Comparison of ENCODE assay signal across 11 cellular contexts in the genomic region with DNA sequence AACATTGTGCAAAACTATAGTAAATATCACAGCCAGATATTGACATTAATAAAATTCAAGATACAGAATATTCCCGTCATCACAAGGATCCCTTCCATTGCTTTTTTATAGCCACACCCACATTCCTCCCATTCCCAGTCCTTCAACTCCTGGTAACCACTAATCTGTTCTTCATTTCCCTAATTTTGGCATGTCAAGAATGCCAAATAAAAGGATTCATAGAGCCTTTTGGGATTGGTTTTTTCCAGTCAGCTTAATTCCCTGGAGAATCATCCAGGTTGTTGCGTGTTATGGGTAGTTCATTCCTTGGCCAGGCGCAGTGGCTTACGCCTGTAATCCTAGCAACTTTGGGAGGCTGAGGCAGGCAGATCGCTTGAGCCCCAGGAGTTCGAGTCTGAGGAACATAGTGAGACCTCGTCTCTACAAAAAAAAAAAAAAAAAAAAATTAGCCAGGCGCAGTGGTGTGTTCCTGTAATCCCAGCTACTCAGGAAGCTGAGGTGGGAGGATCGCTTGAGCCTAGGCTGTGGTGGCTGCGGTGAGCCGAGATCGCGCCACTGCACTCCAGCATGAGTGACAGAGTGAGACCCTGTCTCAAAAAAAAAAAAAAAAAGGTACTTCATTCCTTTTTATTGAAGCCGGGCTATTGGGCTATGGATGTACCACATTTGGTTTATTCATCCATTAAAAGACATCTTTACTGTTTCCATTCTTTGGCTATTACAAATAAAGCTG. TPM values are rescaled to one million over a fixed set of nuclear protein-coding genes. Genes with fewer than 3 reads are reported as not detected.
DNase-seq lines count a peak whose midpoint lies in the region; ATAC-seq and TF ChIP-seq lines count a peak whose summit lies in the region.
"Had no signal": no experiment of that assay in that cellular context is flagged by ENCODE, and none has a peak within 500 bp of the region (broad histone marks: within the 10 kb centered on the region; RNA-seq: fewer than 3 reads in every experiment).

No MANE protein-coding gene starts in this region.

- no peaks in the 10 kb centered on the region for H3K9me3 Mint-ChIP-seq in stimulated activated naive B cell treated with anti-CD40 and anti-IgM and Interleukin-4, amounts not matched to agents 10 μg/mL and 1 μg/mL and 100 μg/mL, for 72 hours

- peaks cover 26 to 41% of the 10 kb centered on the region in 2 donors for H3K4me1 Mint-ChIP-seq in stimulated activated naive B cell treated with anti-CD40 and anti-IgM and Interleukin-4, amounts not matched to agents 10 μg/mL and 1 μg/mL and 100 μg/mL, for 72 hours

- peak overlapping the region in 1 of 2 donors; percentile 14 for H3K4me3 Mint-ChIP-seq in stimulated activated naive B cell treated with anti-CD40 and anti-IgM and Interleukin-4, amounts not matched to agents 10 μg/mL and 1 μg/mL and 100 μg/mL, for 72 hours

- H3K27me3 Mint-ChIP-seq in stimulated activated naive B cell treated with anti-CD40 and anti-IgM and Interleukin-4, amounts not matched to agents 10 μg/mL and 1 μg/mL and 100 μg/mL, for 72 hours = no peaks in the 10 kb centered on the region

- ATAC-seq in stimulated activated naive B cell treated with anti-CD40 and anti-IgM and Interleukin-4, amounts not matched to agents 10 μg/mL and 1 μg/mL and 100 μg/mL, for 72 hours (replicated peaks) = no peak
- ATAC-seq in HG02798 (IDR thresholded peaks at IDR 0.05; ENCODE audit: poor library complexity, unreplicated experiment) (no peak), Right ventricle myocardium superior (ENCODE audit: poor library complexity) (no peak)

- peaks cover 0 to 21% of the 10 kb centered on the region in 2 donors for H3K36me3 Mint-ChIP-seq in stimulated activated naive B cell treated with anti-CD40 and anti-IgM and Interleukin-4, amounts not matched to agents 10 μg/mL and 1 μg/mL and 100 μg/mL, for 72 hours

- H3K4me3 ChIP-seq in fibroblast of pulmonary artery (replicated peaks; ENCODE audit: low read depth, low read length) = no peak overlapping the region
- H3K4me3 ChIP-seq: esophagus squamous epithelium had no signal

- intact Hi-C loops in Right ventricle myocardium superior (cut with DNase I) = loop anchor here (5.0 to 10.0 kb wide), 2 partner anchors 146 to 188 kb away; a partner anchor contains a TSS

- peak; percentile 69 for DNase-seq in A172 (ENCODE audit: low spot score)
- peak; percentile 66 for DNase-seq in GM04503 (ENCODE audit: low read depth)
- DNase-seq in T-helper 9 cell = peak; percentile 24
- peak; percentile 28 for DNase-seq in fibroblast of pulmonary artery (ENCODE audit: low read depth)
- DNase-seq in stimulated activated naive B cell treated with anti-CD40 and anti-IgM and Interleukin-4, amounts not matched to agents 10 μg/mL and 1 μg/mL and 100 μg/mL, for 72 hours = no peak
- no peak for DNase-seq in GM20000 (ENCODE audit: low spot score)
- DNase-seq in Right ventricle myocardium superior = no peak
- DNase-seq: activated effector memory CD4-positive, alpha-beta T cell treated with Interleukin-2 at 50 U/mL for 16 hours; esophagus squamous epithelium; NCI-H1092 treated with DMSO at 0.1 percent for 48 hours had no signal

- H3K27ac Mint-ChIP-seq in stimulated activated naive B cell treated with anti-CD40 and anti-IgM and Interleukin-4, amounts not matched to agents 10 μg/mL and 1 μg/mL and 100 μg/mL, for 72 hours = no peak overlapping the region

- no peak for TF ChIP-seq CTCF in fibroblast of pulmonary artery (IDR thresholded peaks at IDR 0.05; ENCODE audit: low read length, missing control alignments)
- no peak for TF ChIP-seq CTCF in GM20000 (IDR thresholded peaks at IDR 0.05; ENCODE audit: extremely low read depth, missing control alignments)

RNA-seq across cellular contexts. Expression of a gene that starts 2.7 kb away (rescaled TPM):
- 84.1 and 84.9 TPM in 2 replicates for total RNA-seq in A172 (2014; rRNA removed; shearing (Covaris generic))
- total RNA-seq in Right ventricle myocardium superior = 664 TPM

RNA-seq across cellular contexts. Expression of a gene that starts 27.1 kb away (rescaled TPM):
- 141 and 265 TPM in 2 replicates for total RNA-seq in A172 (2014; rRNA removed; shearing (Covaris generic))
- 47.6 TPM for total RNA-seq in Right ventricle myocardium superior

RNA-seq across cellular contexts. Expression of a gene that starts 35.4 kb away (rescaled TPM):
- 174 and 175 TPM in 2 replicates for total RNA-seq in A172 (2014; rRNA removed; shearing (Covaris generic))
- total RNA-seq in Right ventricle myocardium superior = 25.4 TPM

Comparison
In these comparisons a context has a peak if more than half of its experiments do, and no peak if none do; other contexts are left out.
1. DNase-seq: peak in A172 (single experiment), GM04503 (single experiment), T-helper 9 cell (single experiment) and fibroblast of pulmonary artery (single experiment); none in stimulated activated naive B cell treated with anti-CD40 and anti-IgM and Interleukin-4, amounts not matched to agents 10 μg/mL and 1 μg/mL and 100 μg/mL, for 72 hours (single experiment), GM20000 (single experiment) and Right ventricle myocardium superior (single experiment).